ENCODE assay signal across 17 cellular contexts in the genomic region with DNA sequence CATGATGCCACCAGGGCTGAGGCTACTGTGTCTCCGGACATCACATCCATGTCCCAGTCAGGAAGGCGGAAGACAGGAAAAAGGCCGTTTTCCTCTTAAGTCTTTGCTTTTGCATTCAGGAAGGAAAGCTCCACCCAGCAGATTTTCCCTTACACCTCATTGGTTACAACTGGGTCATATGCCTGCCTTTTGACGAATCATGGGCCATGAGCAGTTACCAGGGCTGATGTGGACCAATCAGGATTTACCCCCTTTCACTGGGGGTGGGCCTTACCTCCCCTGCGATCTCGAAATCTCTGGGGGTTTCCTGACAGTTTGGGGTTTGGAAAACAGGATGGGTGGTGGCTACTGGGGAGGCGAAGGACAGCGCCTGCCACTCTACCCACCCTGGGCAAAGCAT. TPM values are rescaled to one million over a fixed set of nuclear protein-coding genes. Genes with fewer than 3 reads are reported as not detected.
A peak's percentile ranks its signal among the peaks of the same experiment; 100 is the strongest.
DNase-seq lines count a peak whose midpoint lies in the region; ATAC-seq and TF ChIP-seq lines count a peak whose summit lies in the region.
"Had no signal": no experiment of that assay in that cellular context is flagged by ENCODE, and none has a peak within 500 bp of the region (broad histone marks: within the 10 kb centered on the region; RNA-seq: fewer than 3 reads in every experiment).

No MANE protein-coding gene starts in this region.

- no peak overlapping the region for H3T11ph ChIP-seq in H9 (ENCODE audit: low read length)

- H3K4me2 ChIP-seq in H9 (ENCODE audit: insufficient read depth, insufficient read length, low read length): no peak overlapping the region

- H3K23me2 ChIP-seq in H9 (ENCODE audit: insufficient read length, low read depth, low read length, poor library complexity, severe bottlenecking): no peaks in the 10 kb centered on the region

- no peak for ATAC-seq in CD8-positive, alpha-beta T cell
- no peak for ATAC-seq in activated T-cell treated with anti-CD3 and anti-CD28 coated beads, Interleukin-2, amount 50 U/mL, for 4 hours
- ATAC-seq in HG03135 (IDR thresholded peaks at IDR 0.05; ENCODE audit: unreplicated experiment): no peak
- ATAC-seq: esophagus mucosa had no signal

- H3K18ac ChIP-seq in H9 (ENCODE audit: insufficient read length, low read depth, low read length): no peak overlapping the region

- H3K9me3 ChIP-seq in H9 (ENCODE audit: control insufficient read depth, low read depth, low read length): no peaks in the 10 kb centered on the region
- H3K9me3 ChIP-seq in CD8-positive, alpha-beta T cell (ENCODE audit: low read length): no peaks in the 10 kb centered on the region
- H3K9me3 ChIP-seq: heart left ventricle, MG63 had no signal

- no peak overlapping the region for H2BK20ac ChIP-seq in H9 (ENCODE audit: low read depth, low read length, poor library complexity, severe bottlenecking)

- H3K9me3 Mint-ChIP-seq in H9: peaks cover under 1 to 5% of the 10 kb centered on the region in 2 experiments; a peak in 4 of 5 replicates
- no peaks in the 10 kb centered on the region for H3K9me3 Mint-ChIP-seq in CD8-positive, alpha-beta T cell
- peaks cover 8% of the 10 kb centered on the region for H3K9me3 Mint-ChIP-seq in activated T-cell treated with anti-CD3 and anti-CD28 coated beads, Interleukin-2, amount 50 U/mL, for 4 hours

- WGBS in H9 (ENCODE audit: extremely low coverage, insufficient read length, low lambda C conversion rate): no CpG with 5 or more reads among the region's 8 CpGs

- H3K4me3 Mint-ChIP-seq in H9: no peak overlapping the region
- no peak overlapping the region for H3K4me3 Mint-ChIP-seq in CD8-positive, alpha-beta T cell
- H3K4me3 Mint-ChIP-seq in activated T-cell treated with anti-CD3 and anti-CD28 coated beads, Interleukin-2, amount 50 U/mL, for 4 hours: no peak overlapping the region
- H3K4me3 Mint-ChIP-seq: natural killer cell had no signal

- no peaks in the 10 kb centered on the region for H3K4me1 ChIP-seq in H9 (ENCODE audit: insufficient read depth, low read length)
- H3K4me1 ChIP-seq in CD8-positive, alpha-beta T cell (ENCODE audit: insufficient read depth, low read length): no peaks in the 10 kb centered on the region

- no peak overlapping the region for H2BK120ac ChIP-seq in H9 (ENCODE audit: low read depth, low read length, poor library complexity, severe bottlenecking)

- no peaks in the 10 kb centered on the region for H3K79me1 ChIP-seq in H9 (ENCODE audit: insufficient read depth, low read depth, low read length, poor library complexity, severe bottlenecking)

- H3K23ac ChIP-seq in H9 (ENCODE audit: insufficient read length, low read depth, low read length): no peak overlapping the region

- no peak overlapping the region for H2AK5ac ChIP-seq in H9 (ENCODE audit: insufficient read length, low read length)

- DNase-seq in AG08396 (ENCODE audit: low spot score) (peak; percentile 54), H9 (peak; percentile 45), RKO (ENCODE audit: low spot score) (peak; percentile 37), choroid plexus epithelial cell (ENCODE audit: low read depth) (peak; percentile 39), NK-92 (lab: John Stamatoyannopoulos, UW; ENCODE audit: unreplicated experiment) (no peak)
- no peak for DNase-seq in CD8-positive, alpha-beta T cell
- DNase-seq in activated T-cell treated with anti-CD3 and anti-CD28 coated beads, Interleukin-2, amount 50 U/mL, for 4 hours: no peak
- DNase-seq: activated T-cell treated with anti-CD3 and anti-CD28 coated beads, Interleukin-2, amount 50 U/mL, for 1 hour; heart left ventricle; MG63; natural killer cell; NCI-H2171 treated with DMSO at 0.1 percent for 48 hours; stimulated activated CD8-positive, alpha-beta memory T cell treated with anti-CD3 and anti-CD28 coated beads, Interleukin-4, amount 100 ng/mL, for 48 hours; SW 1271; trophoblast cell had no signal

- POLR2A ChIA-PET in CD8-positive, alpha-beta T cell (lab: Charles Lee): no interaction called here

- CTCF ChIA-PET in CD8-positive, alpha-beta T cell (lab: Charles Lee): no interaction called here

- no peak overlapping the region for H3K4me3 ChIP-seq in choroid plexus epithelial cell (ENCODE audit: low read depth, low read length)
- H3K4me3 ChIP-seq in CD8-positive, alpha-beta T cell (ENCODE audit: low read depth, low read length): no peak overlapping the region
- H3K4me3 ChIP-seq: heart left ventricle, MG63 had no signal

- H3K4ac ChIP-seq in H9 (ENCODE audit: low read depth, low read length): no peak overlapping the region

- no peak overlapping the region for H3K27ac ChIP-seq in H9 (ENCODE audit: insufficient read length, low read depth, low read length)
- no peak overlapping the region for H3K27ac ChIP-seq in CD8-positive, alpha-beta T cell (ENCODE audit: low read depth, low read length)

- no peak overlapping the region; a peak in 1 of 7 replicates for H3K27ac Mint-ChIP-seq in H9
- H3K27ac Mint-ChIP-seq in CD8-positive, alpha-beta T cell: no peak overlapping the region
- H3K27ac Mint-ChIP-seq: natural killer cell had no signal

- peaks cover 34% of the 10 kb centered on the region for H3K27me3 Mint-ChIP-seq in H9 (ENCODE audit: low read depth)
- peaks cover 37% of the 10 kb centered on the region for H3K27me3 Mint-ChIP-seq in CD8-positive, alpha-beta T cell (ENCODE audit: low read depth)
- H3K27me3 Mint-ChIP-seq in activated T-cell treated with anti-CD3 and anti-CD28 coated beads, Interleukin-2, amount 50 U/mL, for 4 hours (ENCODE audit: low read depth): peaks cover 33% of the 10 kb centered on the region

- no peak overlapping the region for H3K56ac ChIP-seq in H9 (ENCODE audit: insufficient read length, low read depth, low read length)

- H3K27me3 ChIP-seq in H9 (ENCODE audit: insufficient read depth, low read length): 0 out of 2 replicates have a peak, but pooled peaks cover 3% of the 10 kb centered on the region
- H3K27me3 ChIP-seq in CD8-positive, alpha-beta T cell (ENCODE audit: insufficient read depth, low read length): no peaks in the 10 kb centered on the region
- H3K27me3 ChIP-seq: heart left ventricle, MG63 had no signal

- H4K8ac ChIP-seq in H9 (replicated peaks; ENCODE audit: insufficient read length, low read depth, low read length): no peak overlapping the region

- no peak overlapping the region for H4K5ac ChIP-seq in H9 (ENCODE audit: insufficient read length, low read depth, low read length)

- no peaks in the 10 kb centered on the region for H3K79me2 ChIP-seq in H9 (ENCODE audit: insufficient read depth, low read length)

- peaks cover 0 to 9% of the 10 kb centered on the region in 2 experiments; a peak in 2 of 4 replicates for H3K4me1 Mint-ChIP-seq in H9
- H3K4me1 Mint-ChIP-seq in CD8-positive, alpha-beta T cell (ENCODE audit: low read depth): no peaks in the 10 kb centered on the region
- H3K4me1 Mint-ChIP-seq in activated T-cell treated with anti-CD3 and anti-CD28 coated beads, Interleukin-2, amount 50 U/mL, for 4 hours (ENCODE audit: low read depth): no peaks in the 10 kb centered on the region
- H3K4me1 Mint-ChIP-seq: natural killer cell had no signal

- no peaks in the 10 kb centered on the region for H4K20me1 ChIP-seq in H9 (ENCODE audit: control insufficient read depth, insufficient read depth, insufficient read length)

- no peak overlapping the region for H2AFZ ChIP-seq in H9 (ENCODE audit: low read length)

- intact Hi-C loops in CD8-positive, alpha-beta T cell (cut with DNase I, micrococcal nuclease): no loop called here

- H2BK5ac ChIP-seq in H9 (ENCODE audit: insufficient read length, low read length): no peak overlapping the region

- no peaks in the 10 kb centered on the region for H3K36me3 ChIP-seq in CD8-positive, alpha-beta T cell (ENCODE audit: insufficient read depth, low read length)
- H3K36me3 ChIP-seq: heart left ventricle, MG63 had no signal

- H3K36me3 Mint-ChIP-seq in H9 (ENCODE audit: insufficient read depth in 1 of 3, low read depth in 3 of 3): no peaks in the 10 kb centered on the region
- H3K36me3 Mint-ChIP-seq in CD8-positive, alpha-beta T cell: no peaks in the 10 kb centered on the region
- no peaks in the 10 kb centered on the region for H3K36me3 Mint-ChIP-seq in activated T-cell treated with anti-CD3 and anti-CD28 coated beads, Interleukin-2, amount 50 U/mL, for 4 hours (ENCODE audit: insufficient read depth)
- H3K36me3 Mint-ChIP-seq: natural killer cell had no signal

- no peak overlapping the region for H4K91ac ChIP-seq in H9 (ENCODE audit: insufficient read length, low read depth, low read length)

- H2BK15ac ChIP-seq in H9 (ENCODE audit: low read depth, low read length): no peak overlapping the region

- H3K9ac ChIP-seq in H9 (ENCODE audit: extremely low read depth, insufficient read length, low read length): no peak overlapping the region

- TF ChIP-seq CTCF in H9 (conservative IDR thresholded peaks at IDR 0.05) (no peak), choroid plexus epithelial cell (conservative IDR thresholded peaks at IDR 0.05; ENCODE audit: low read depth, low read length) (no peak)
- TF ChIP-seq CTCF in CD8-positive, alpha-beta T cell (IDR thresholded peaks at IDR 0.05): no peak

- no peak overlapping the region for H3K14ac ChIP-seq in H9 (ENCODE audit: insufficient read depth, low read length)

- H2BK12ac ChIP-seq in H9 (ENCODE audit: insufficient read length, low read depth, low read length): no peak overlapping the region

RNA-seq across cellular contexts. Expression of gene GRPEL1, which starts 52.5 kb away (rescaled TPM):
- total RNA-seq in H9 (2021): 40.7 and 41.3 TPM in 2 replicates
- total RNA-seq in CD8-positive, alpha-beta T cell: 10 to 100 TPM; 61.1 to 61.5 TPM
- 100 to 1,000 TPM; 129 to 146 (median 136) TPM for total RNA-seq in activated T-cell treated with anti-CD3 and anti-CD28 coated beads, Interleukin-2, amount 50 U/mL, for 4 hours

Comparison
In these comparisons a context has a peak if more than half of its experiments do, and no peak if none do; other contexts are left out.
1. DNase-seq: peak in AG08396 (single experiment), H9 (single experiment), RKO (single experiment) and choroid plexus epithelial cell (single experiment); none in CD8-positive, alpha-beta T cell (0 of 7), NK-92 (single experiment) and activated T-cell treated with anti-CD3 and anti-CD28 coated beads, Interleukin-2, amount 50 U/mL, for 4 hours (single experiment).